ENCODE assay signal across 8 cellular contexts in the genomic region with DNA sequence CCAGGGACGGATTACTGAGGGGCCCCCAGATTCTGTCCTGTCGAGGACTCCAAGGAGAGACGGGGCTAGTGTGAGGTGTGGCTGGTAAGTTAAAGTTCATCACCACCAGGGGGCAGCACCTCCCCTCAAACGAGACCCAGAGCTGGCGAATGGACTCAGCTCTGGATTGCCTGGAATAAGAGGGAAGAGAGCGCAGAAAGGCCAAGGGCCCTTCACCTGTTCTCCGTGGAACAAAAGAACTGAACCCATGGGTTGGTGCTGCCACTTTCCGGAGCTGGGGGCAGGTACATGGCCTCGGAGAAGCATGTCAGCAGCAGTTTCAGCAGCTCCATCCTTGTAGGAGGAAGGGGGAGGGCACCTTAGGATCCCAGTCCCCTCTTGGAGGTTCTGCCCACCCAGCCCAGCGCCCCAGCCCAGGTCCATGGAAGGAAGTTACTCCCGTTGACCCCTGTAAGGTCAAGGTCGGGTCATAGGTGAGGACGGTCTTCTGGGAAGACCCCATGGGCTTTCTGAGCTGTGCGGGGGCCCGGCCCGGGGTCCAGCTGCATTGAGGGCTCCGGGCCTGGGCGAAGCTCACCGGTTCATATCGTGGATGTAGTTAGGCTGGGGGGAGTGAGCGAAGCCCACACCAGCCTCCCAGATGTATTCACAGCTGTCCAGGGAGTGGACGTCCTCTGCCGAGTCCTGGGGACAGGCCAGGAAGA. TPM values are rescaled to one million over a fixed set of nuclear protein-coding genes. Genes with fewer than 3 reads are reported as not detected.
DNase-seq lines count a peak whose midpoint lies in the region; ATAC-seq, FAIRE-seq and TF ChIP-seq lines count a peak whose summit lies in the region.

No MANE protein-coding gene starts in this region.

- H3K27ac ChIP-seq in SK-N-SH (ENCODE audit: low read depth in 2 of 2, low read length in 1 of 2) (no peak overlapping the region; a peak in 1 of 4 replicates), pancreas (no peak overlapping the region), tibial artery (no peak overlapping the region)

- H2AFZ ChIP-seq in SK-N-SH (ENCODE audit: low read depth), result no peak overlapping the region

- FAIRE-seq in G401.6 (lab: Jason Lieb, UNC) (peak; percentile 92), pancreas (lab: Jason Lieb, UNC) (no peak)

- WGBS in SK-N-SH (ENCODE audit: low lambda C conversion rate), result 21% methylated on average over 15 of the region's 23 CpGs
- 47% methylated on average over 23 of the region's 23 CpGs for WGBS in pancreas, 2 donors

- intact Hi-C loops in activated naive CD4-positive, alpha-beta T cell treated with anti-CD3 and anti-CD28 coated beads for 36 hours (cut with micrococcal nuclease), result loop anchor here (1.0 to 5.0 kb wide), 9 partner anchors 44 to 239 kb away; partner anchors contain the start of genes ARMC7, ATP5PD, KCTD2 and MRPL58
- intact Hi-C loops in pancreas (cut with DNase I) (loop anchor here in 1 of 3 donors (10.0 kb wide), 1 partner anchor 53 kb away; the partner anchor contains the start of gene MRPL58), tibial artery (cut with DNase I; ENCODE audit: low total_unique reads) (loop anchor here (5.0 to 10.0 kb wide), 2 partner anchors 50 to 243 kb away; partner anchors contain the start of genes MRPL58 and NUP85)

- no peaks in the 10 kb centered on the region for H3K9me2 ChIP-seq in SK-N-SH

- peak; percentile 95 for TF ChIP-seq RAD21 in SK-N-SH (IDR thresholded peaks at IDR 0.05; ENCODE audit: low read length)

- TF ChIP-seq CTCF in SK-N-SH (IDR thresholded peaks at IDR 0.05) (peak; percentile 91), pancreas (IDR thresholded peaks at IDR 0.05) (peak; percentile 53 to 77 (median 70)), tibial artery (IDR thresholded peaks at IDR 0.05) (peak; percentile 75 to 86)

- H3K27me3 ChIP-seq in SK-N-SH (ENCODE audit: insufficient read depth) (no peaks in the 10 kb centered on the region), pancreas (no peaks in the 10 kb centered on the region), tibial artery (peaks cover 0 to 28% of the 10 kb centered on the region in 2 donors)

- no peak overlapping the region for H3K4me3 ChIP-seq in SK-N-SH (ENCODE audit: low read depth in 2 of 2, low read length in 1 of 2)
- no peak overlapping the region for H3K4me3 ChIP-seq in pancreas
- no peak overlapping the region for H3K4me3 ChIP-seq in tibial artery

- peak; percentile 75 for DNase-seq in NCI-H1048 (lab: John Stamatoyannopoulos, UW)
- DNase-seq in SK-N-SH, result peak; percentile 96
- peak; percentile 91 for DNase-seq in activated naive CD4-positive, alpha-beta T cell treated with anti-CD3 and anti-CD28 coated beads for 36 hours
- DNase-seq in globus pallidus (ENCODE audit: low spot score), result peak; percentile 89
- peak; percentile 79 to 93 (median 89) for DNase-seq in pancreas
- peak; percentile 84 to 91 for DNase-seq in tibial artery

- H3K4me2 ChIP-seq in SK-N-SH, result no peak overlapping the region

- no peaks in the 10 kb centered on the region for H3K79me2 ChIP-seq in SK-N-SH (ENCODE audit: insufficient read depth)

- no peak overlapping the region for H3K9ac ChIP-seq in SK-N-SH

- ATAC-seq in pancreas (peak; percentile 74 to 90 (median 84)), GM18873 (IDR thresholded peaks at IDR 0.05; ENCODE audit: low FRiP score, unreplicated experiment) (no peak)

- no peak overlapping the region for H3K4me3 Mint-ChIP-seq in activated naive CD4-positive, alpha-beta T cell treated with anti-CD3 and anti-CD28 coated beads for 36 hours

- H3K4me1 ChIP-seq in SK-N-SH (ENCODE audit: control insufficient read depth in 1 of 2, insufficient read depth in 2 of 2, low read depth in 1 of 2, low read length in 1 of 2) (no peaks in the 10 kb centered on the region; a peak in 1 of 4 replicates), pancreas (peaks cover 0 to 8% (median 0%) of the 10 kb centered on the region in 3 donors), tibial artery (peaks cover 0 to 7% (median 0%) of the 10 kb centered on the region in 4 donors)

- H3K27me3 Mint-ChIP-seq in activated naive CD4-positive, alpha-beta T cell treated with anti-CD3 and anti-CD28 coated beads for 36 hours (ENCODE audit: low read depth), result no peaks in the 10 kb centered on the region

- no peaks in the 10 kb centered on the region for H3F3A ChIP-seq in SK-N-SH (replicated peaks; ENCODE audit: insufficient read depth)

- POLR2A ChIA-PET in SK-N-SH (lab: Yijun Ruan, JAX), result interaction anchor here (0.7 to 4.9 kb wide), 12 partner anchors 10 to 169 kb away, joined by 3 to 49 read pairs (median 4); partner anchors contain the start of genes HID1, KCTD2, MRPL58 and NT5C

- H3K36me3 ChIP-seq in SK-N-SH (replicated peaks in 1 of 2; ENCODE audit: control insufficient read depth in 1 of 2, insufficient read depth in 2 of 2, low read length in 1 of 2), result no peaks in the 10 kb centered on the region
- peaks cover 2 to 33% (median 17%) of the 10 kb centered on the region in 3 donors for H3K36me3 ChIP-seq in pancreas
- H3K36me3 ChIP-seq in tibial artery, result no peaks in the 10 kb centered on the region

- peaks cover 7% of the 10 kb centered on the region for H3K4me1 Mint-ChIP-seq in activated naive CD4-positive, alpha-beta T cell treated with anti-CD3 and anti-CD28 coated beads for 36 hours (ENCODE audit: low read depth)

- H3K36me3 Mint-ChIP-seq in activated naive CD4-positive, alpha-beta T cell treated with anti-CD3 and anti-CD28 coated beads for 36 hours (ENCODE audit: low read depth), result no peaks in the 10 kb centered on the region

- H3K9me3 ChIP-seq in SK-N-SH (no peaks in the 10 kb centered on the region), pancreas (no peaks in the 10 kb centered on the region), tibial artery (no peaks in the 10 kb centered on the region)

- no peak overlapping the region for H3K27ac Mint-ChIP-seq in activated naive CD4-positive, alpha-beta T cell treated with anti-CD3 and anti-CD28 coated beads for 36 hours

- H4K20me1 ChIP-seq in SK-N-SH (ENCODE audit: insufficient read depth), result no peaks in the 10 kb centered on the region

- H3K9me3 Mint-ChIP-seq in activated naive CD4-positive, alpha-beta T cell treated with anti-CD3 and anti-CD28 coated beads for 36 hours, result no peaks in the 10 kb centered on the region

- TF ChIP-seq EP300 in SK-N-SH (IDR thresholded peaks at IDR 0.05; ENCODE audit: borderline replicate concordance in 1 of 2, low read depth in 1 of 2, low read length in 1 of 2), result no peak

- CTCF ChIA-PET in SK-N-SH (lab: Yijun Ruan, JAX), result interaction anchor here (0.6 to 11.0 kb wide), 55 partner anchors 9 to 471 kb away, joined by 3 to 295 read pairs (median 6); partner anchors contain the start of genes ARMC7, ATP5PD, CDR2L and HID1
- CTCF ChIA-PET in activated naive CD4-positive, alpha-beta T cell treated with anti-CD3 and anti-CD28 coated beads for 36 hours (lab: Charles Lee), result interaction anchor here (0.6 to 4.6 kb wide), 59 partner anchors 9 to 878 kb away, joined by 3 to 68 read pairs (median 5); partner anchors contain the start of genes ATP5PD, CDR2L, FDXR and HID1

TF ChIP-seq in SK-N-SH, 30 proteins besides CTCF, POLR2A, EP300 and RAD21:
- peak; percentile 45; the same call in 1 of the 2 replicates for TF ChIP-seq RCOR1 (IDR thresholded peaks at IDR 0.05; ENCODE audit: low read length)
- no peak for TF ChIP-seq ELF1 (IDR thresholded peaks at IDR 0.05)
- TF ChIP-seq SMC3 (IDR thresholded peaks at IDR 0.05; ENCODE audit: low read depth, low read length), result peak; percentile 93
- TF ChIP-seq RFX5 (IDR thresholded peaks at IDR 0.05; ENCODE audit: low read length), result peak; percentile 40; the same call in 1 of the 2 replicates

RNA-seq across cellular contexts. Expression of gene HID1, which starts 10.8 kb away (rescaled TPM):
- polyA plus RNA-seq in SK-N-SH (2012; rRNA removed) (2.5 and 2.9 TPM in 2 replicates), pancreas (100 to 1,000 TPM; 217 to 262 TPM)
- 1.3 and 2.2 TPM in 2 replicates for polyA plus RNA-seq in SK-N-SH (2012; cell fraction: cytosol; rRNA removed)
- 13.2 and 16.3 TPM in 2 replicates for polyA plus RNA-seq in SK-N-SH (2012; cell fraction: nucleus; rRNA removed)
- total RNA-seq in activated naive CD4-positive, alpha-beta T cell treated with anti-CD3 and anti-CD28 coated beads for 36 hours, result 1 to 10 TPM in 1 of 2 experiments, under 1 TPM in 1; 0.91 to 1.6 TPM
- 100 to 1,000 TPM in 5 of 6 donors, 10 to 100 TPM in 1; 76.7 to 145 (median 117) TPM for total RNA-seq in pancreas

RNA-seq across cellular contexts. Expression of gene CDR2L, which starts 25.6 kb away (rescaled TPM):
- 18.6 and 21.2 TPM in 2 replicates for polyA plus RNA-seq in SK-N-SH (2012; rRNA removed)
- 9.6 and 15.3 TPM in 2 replicates for polyA plus RNA-seq in SK-N-SH (2012; cell fraction: cytosol; rRNA removed)
- 25.0 and 29.9 TPM in 2 replicates for polyA plus RNA-seq in SK-N-SH (2012; cell fraction: nucleus; rRNA removed)
- total RNA-seq in activated naive CD4-positive, alpha-beta T cell treated with anti-CD3 and anti-CD28 coated beads for 36 hours, result under 1 TPM; 0.49 to 0.93 TPM
- 10 to 100 TPM in 1 of 6 donors, 1 to 10 TPM in 5; 2.3 to 11.2 (median 3.4) TPM for total RNA-seq in pancreas
- polyA plus RNA-seq in pancreas, result 1 to 10 TPM; 4.6 to 5.7 TPM

RNA-seq across cellular contexts. Expression of gene OTOP3, which starts 26.1 kb away (rescaled TPM):
- polyA plus RNA-seq in SK-N-SH (2012; rRNA removed) (not detected in 2 replicates), pancreas (under 1 TPM; 0.15 to 0.35 TPM)
- polyA plus RNA-seq in SK-N-SH (2012; cell fraction: cytosol; rRNA removed), result not detected in 2 replicates
- not detected in 2 replicates for polyA plus RNA-seq in SK-N-SH (2012; cell fraction: nucleus; rRNA removed)
- not detected for total RNA-seq in activated naive CD4-positive, alpha-beta T cell treated with anti-CD3 and anti-CD28 coated beads for 36 hours
- total RNA-seq in pancreas, result under 1 TPM; 0.15 to 0.65 (median 0.39) TPM

RNA-seq across cellular contexts. Expression of gene OTOP2, which starts 37.7 kb away (rescaled TPM):
- polyA plus RNA-seq in SK-N-SH (2012; rRNA removed) (not detected in 2 replicates), pancreas (not detected)
- not detected in 2 replicates for polyA plus RNA-seq in SK-N-SH (2012; cell fraction: cytosol; rRNA removed)
- not detected in 2 replicates for polyA plus RNA-seq in SK-N-SH (2012; cell fraction: nucleus; rRNA removed)
- total RNA-seq in activated naive CD4-positive, alpha-beta T cell treated with anti-CD3 and anti-CD28 coated beads for 36 hours, result not detected
- not detected for total RNA-seq in pancreas

RNA-seq across cellular contexts. Expression of gene USH1G, which starts 38.8 kb away (rescaled TPM):
- 0.06 TPM in 1 of 2 replicates, not detected in the other for polyA plus RNA-seq in SK-N-SH (2012; rRNA removed)
- polyA plus RNA-seq in SK-N-SH (2012; cell fraction: cytosol; rRNA removed), result 0.01 TPM in 1 of 2 replicates, not detected in the other
- polyA plus RNA-seq in SK-N-SH (2012; cell fraction: nucleus; rRNA removed), result 0.02 TPM in 1 of 2 replicates, not detected in the other
- not detected for total RNA-seq in activated naive CD4-positive, alpha-beta T cell treated with anti-CD3 and anti-CD28 coated beads for 36 hours
- total RNA-seq in pancreas, result under 1 TPM in 5 of 6 donors, not detected in 1; 0.03 to 0.17 (median 0.09) TPM
- polyA plus RNA-seq in pancreas, result under 1 TPM; 0.08 to 0.09 TPM

Comparison
In these comparisons a context has a peak if more than half of its experiments do, and no peak if none do; other contexts are left out.
1. RNA of gene HID1, which starts 10.8 kb away (total RNA-seq): 76.7 to 145 TPM in pancreas; 0.91 to 1.6 TPM in activated naive CD4-positive, alpha-beta T cell treated with anti-CD3 and anti-CD28 coated beads for 36 hours; every median in the first group is over 10 times any median in the second.
2. Peak in every context shown above with its lines, with median percentiles within 50 percentile points of each other: DNase-seq and CTCF ChIP-seq.